In the genomic region with DNA sequence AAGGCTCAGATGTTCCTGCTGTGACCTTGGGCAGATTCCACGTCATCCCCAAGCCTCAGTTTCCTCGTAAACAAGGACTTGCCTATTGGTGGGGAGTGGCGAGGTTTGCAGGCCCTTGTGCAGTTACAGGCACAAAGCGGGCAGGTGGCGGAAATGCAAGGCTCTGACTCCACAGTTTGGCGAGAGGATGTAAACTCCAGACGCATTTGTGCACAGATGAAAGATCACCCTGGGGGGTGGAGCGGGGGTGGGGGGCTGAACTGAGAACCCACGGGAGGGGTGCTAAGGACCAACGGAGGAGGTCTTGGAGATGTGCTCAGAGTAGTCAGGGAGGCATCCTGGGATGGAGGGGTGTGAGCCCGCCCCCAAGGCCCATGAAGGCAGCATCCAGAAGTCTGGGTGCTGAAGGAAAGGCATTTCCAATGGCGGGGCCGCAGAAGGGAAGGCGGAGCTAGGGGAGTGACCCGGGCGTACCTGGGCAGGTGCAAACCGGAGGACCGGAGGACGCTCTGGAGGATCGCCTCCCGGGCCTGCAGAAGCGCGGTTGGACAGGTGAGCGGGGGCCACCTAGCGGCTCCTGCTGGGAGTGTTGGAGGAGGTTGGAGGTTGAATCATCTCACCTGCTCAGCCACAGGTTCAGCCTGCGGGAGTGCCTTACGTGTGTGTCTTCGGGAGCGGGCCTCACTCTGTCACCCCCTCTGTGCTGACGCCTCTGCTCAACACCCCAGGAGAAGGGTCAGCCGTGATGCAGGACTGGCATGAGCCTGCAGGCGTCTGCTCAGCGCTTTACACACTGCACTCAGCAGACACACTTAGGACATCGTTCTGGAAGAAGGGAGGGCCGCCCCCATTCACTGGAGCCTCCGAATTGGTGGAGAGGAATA, we compare ENCODE assay signal across 9 cellular contexts. TPM values are rescaled to one million over a fixed set of nuclear protein-coding genes. Genes with fewer than 3 reads are reported as not detected.
DNase-seq lines count a peak whose midpoint lies in the region; ATAC-seq and TF ChIP-seq lines count a peak whose summit lies in the region.
"Had no signal": no experiment of that assay in that cellular context is flagged by ENCODE, and none has a peak within 500 bp of the region (broad histone marks: within the 10 kb centered on the region; RNA-seq: fewer than 3 reads in every experiment).

No MANE protein-coding gene starts in this region.

- peak; percentile 94 for TF ChIP-seq CTCF in endodermal cell (conservative IDR thresholded peaks at IDR 0.05)

- H3K27ac ChIP-seq in endodermal cell (ENCODE audit: low read depth, low read length) = no peak overlapping the region

- peak overlapping the region; percentile 73 for H3K4me3 Mint-ChIP-seq in endodermal cell

- no peak overlapping the region for H3K27ac Mint-ChIP-seq in endodermal cell

- peaks cover 51% of the 10 kb centered on the region for H3K27me3 Mint-ChIP-seq in endodermal cell (ENCODE audit: insufficient read depth)

- no peaks in the 10 kb centered on the region for H3K9me3 Mint-ChIP-seq in endodermal cell

- H3K27me3 ChIP-seq in endodermal cell (ENCODE audit: control insufficient read depth, insufficient read depth, low read length, poor library complexity, severe bottlenecking) = peaks cover 63% of the 10 kb centered on the region

- ATAC-seq in GM19372 (IDR thresholded peaks at IDR 0.05; ENCODE audit: low read depth, unreplicated experiment) (peak; percentile 68), HG02852 (IDR thresholded peaks at IDR 0.05; ENCODE audit: unreplicated experiment) (no peak)

- no peaks in the 10 kb centered on the region for H3K9me3 ChIP-seq in endodermal cell (ENCODE audit: control insufficient read depth, low read length)

- peaks cover 8% of the 10 kb centered on the region for H3K4me1 Mint-ChIP-seq in endodermal cell

- WGBS in endodermal cell (ENCODE audit: insufficient coverage in 1 of 2, insufficient read length in 1 of 2), 2 experiments = 12 to 18% methylated on average over 28 to 36 of the region's 36 CpGs

- H3K36me3 ChIP-seq in endodermal cell (ENCODE audit: control insufficient read depth, insufficient read depth, low read length) = no peaks in the 10 kb centered on the region

- no peaks in the 10 kb centered on the region for H3K4me1 ChIP-seq in endodermal cell (ENCODE audit: control insufficient read depth, insufficient read depth, low read length)

- no peaks in the 10 kb centered on the region for H3K36me3 Mint-ChIP-seq in endodermal cell (ENCODE audit: low read depth)

- H3K9ac ChIP-seq in endodermal cell (ENCODE audit: extremely low read depth, low read length, poor library complexity, severe bottlenecking) = no peak overlapping the region

- DNase-seq in AG08395 (ENCODE audit: low spot score) (peak; percentile 41), NCI-H2196 treated with DMSO at 0.1 percent for 48 hours (lab: John Stamatoyannopoulos, UW; ENCODE audit: unreplicated experiment) (peak; percentile 85), endodermal cell (peak; percentile 99), mucosa of gallbladder (ENCODE audit: low spot score) (peak; percentile 86)
- peak; percentile 89 for DNase-seq in activated CD8-positive, alpha-beta memory T cell treated with anti-CD3 and anti-CD28 coated beads for 24 hours
- DNase-seq in stimulated activated CD8-positive, alpha-beta memory T cell treated with anti-CD3 and anti-CD28 coated beads, Interleukin-7, amount 100 ng/mL, for 48 hours (ENCODE audit: extremely low read depth in 1 of 2, low read depth in 1 of 2) = peak; percentile 33 to 57

- H3K4me3 ChIP-seq in endodermal cell (ENCODE audit: low read length) = no peak overlapping the region

RNA-seq across cellular contexts. Expression of gene FIBCD1, which starts 1.9 kb away (rescaled TPM):
- total RNA-seq in endodermal cell = 1 to 10 TPM; 2.8 to 3.7 TPM
- 4.3 TPM for polyA plus RNA-seq in endodermal cell (2013, experiment 1 of 2)
- 3.4 TPM for polyA plus RNA-seq in endodermal cell (2013, experiment 2 of 2)
- total RNA-seq in mucosa of gallbladder = 6.0 TPM
- total RNA-seq: skeletal muscle tissue had no signal

RNA-seq across cellular contexts. Expression of gene QRFP, which starts 44.3 kb away (rescaled TPM):
- total RNA-seq in endodermal cell = not detected
- not detected for polyA plus RNA-seq in endodermal cell (2013, experiment 1 of 2)
- not detected for polyA plus RNA-seq in endodermal cell (2013, experiment 2 of 2)
- not detected for total RNA-seq in mucosa of gallbladder
- total RNA-seq: skeletal muscle tissue had no signal

Comparison
In these comparisons a context has a peak if more than half of its experiments do, and no peak if none do; other contexts are left out.
1. DNase-seq: peak in every context shown above with its lines; median percentile 99 in endodermal cell; 89 in activated CD8-positive, alpha-beta memory T cell treated with anti-CD3 and anti-CD28 coated beads for 24 hours; 86 in mucosa of gallbladder; 85 in NCI-H2196 treated with DMSO at 0.1 percent for 48 hours; 45 in stimulated activated CD8-positive, alpha-beta memory T cell treated with anti-CD3 and anti-CD28 coated beads, Interleukin-7, amount 100 ng/mL, for 48 hours; 41 in AG08395.